Comparison of ENCODE assay signal across 12 cellular contexts in genomic region chr4:3077796-3078195, GRCh38. TPM values are rescaled to one million over a fixed set of nuclear protein-coding genes. Genes with fewer than 3 reads are reported as not detected.
A peak's percentile ranks its signal among the peaks of the same experiment; 100 is the strongest.
DNase-seq lines count a peak whose midpoint lies in the region; ATAC-seq, FAIRE-seq and TF ChIP-seq lines count a peak whose summit lies in the region.
"Had no signal": no experiment of that assay in that cellular context is flagged by ENCODE, and none has a peak within 500 bp of the region (broad histone marks: within the 10 kb centered on the region; RNA-seq: fewer than 3 reads in every experiment).

No MANE protein-coding gene starts in this region.

- intact Hi-C loops in CD4-positive, alpha-beta T cell (cut with DNase I, micrococcal nuclease): loop anchor here in 1 of 2 experiments (10.0 kb wide), 3 partner anchors 1223 to 1493 kb away; partner anchors contain the start of genes LETM1, TACC3 and TMEM129

- no peak for ATAC-seq in CD4-positive, alpha-beta T cell (ENCODE audit: poor library complexity)
- peak; percentile 34 for ATAC-seq in GM18861 (IDR thresholded peaks at IDR 0.05; ENCODE audit: unreplicated experiment)
- peak; percentile 19 for ATAC-seq in HG02798 (IDR thresholded peaks at IDR 0.05; ENCODE audit: poor library complexity, unreplicated experiment)

- H3K27ac Mint-ChIP-seq in CD4-positive, alpha-beta T cell: no peak overlapping the region
- peak overlapping the region; percentile 41 for H3K27ac Mint-ChIP-seq in T-helper 2 cell treated with Interferon-gamma antibody and Interleukin-4, amounts not matched to agents 5 μg/mL and 100 μg/mL, for 36 hours

- no peaks in the 10 kb centered on the region for H3K27me3 ChIP-seq in CD4-positive, alpha-beta T cell (ENCODE audit: control insufficient read depth, insufficient read depth, low read length)

- CTCF ChIA-PET in CD4-positive, alpha-beta T cell (lab: Charles Lee): no interaction called here

- H3K36me3 Mint-ChIP-seq in CD4-positive, alpha-beta T cell (ENCODE audit: low read depth): no peaks in the 10 kb centered on the region
- H3K36me3 Mint-ChIP-seq in T-helper 2 cell treated with Interferon-gamma antibody and Interleukin-4, amounts not matched to agents 5 μg/mL and 100 μg/mL, for 36 hours (ENCODE audit: low read depth): peaks cover 4% of the 10 kb centered on the region

- POLR2A ChIA-PET in CD4-positive, alpha-beta T cell (lab: Charles Lee): no interaction called here

- no peak for TF ChIP-seq CTCF in CD4-positive, alpha-beta T cell (IDR thresholded peaks at IDR 0.05)
- TF ChIP-seq CTCF in D721Med (IDR thresholded peaks at IDR 0.05; ENCODE audit: insufficient read depth, missing control alignments): no peak

- no peak overlapping the region for H3K27ac ChIP-seq in CD4-positive, alpha-beta T cell (ENCODE audit: low read depth, low read length)

- peak overlapping the region; percentile 73 for H3K4me3 Mint-ChIP-seq in CD4-positive, alpha-beta T cell
- peak overlapping the region; percentile 34 for H3K4me3 Mint-ChIP-seq in T-helper 2 cell treated with Interferon-gamma antibody and Interleukin-4, amounts not matched to agents 5 μg/mL and 100 μg/mL, for 36 hours

- H3K9me3 Mint-ChIP-seq in CD4-positive, alpha-beta T cell: no peaks in the 10 kb centered on the region
- H3K9me3 Mint-ChIP-seq in T-helper 2 cell treated with Interferon-gamma antibody and Interleukin-4, amounts not matched to agents 5 μg/mL and 100 μg/mL, for 36 hours: no peaks in the 10 kb centered on the region

- no peaks in the 10 kb centered on the region for H3K9me3 ChIP-seq in CD4-positive, alpha-beta T cell (ENCODE audit: control insufficient read depth, low read length)

- H3K27me3 Mint-ChIP-seq in CD4-positive, alpha-beta T cell: no peaks in the 10 kb centered on the region
- no peaks in the 10 kb centered on the region for H3K27me3 Mint-ChIP-seq in T-helper 2 cell treated with Interferon-gamma antibody and Interleukin-4, amounts not matched to agents 5 μg/mL and 100 μg/mL, for 36 hours (ENCODE audit: low read depth)

- DNase-seq in CD4-positive, alpha-beta T cell: no peak
- peak; percentile 23 for DNase-seq in T-helper 2 cell treated with Interferon-gamma antibody and Interleukin-4, amounts not matched to agents 5 μg/mL and 100 μg/mL, for 36 hours (ENCODE audit: low spot score)
- DNase-seq in D721Med (ENCODE audit: insufficient read length, low spot score): no peak
- no peak for DNase-seq in activated gamma-delta T cell treated with Interleukin-2 at 50 U/mL for 16 hours
- DNase-seq in NCI-H1092 (lab: John Stamatoyannopoulos, UW): no peak
- DNase-seq in NCI-H524 (lab: John Stamatoyannopoulos, UW): no peak
- DNase-seq: NCI-H1417 treated with DMSO at 0.1 percent for 48 hours, substantia nigra had no signal

- peaks cover 55% of the 10 kb centered on the region for H3K4me1 Mint-ChIP-seq in CD4-positive, alpha-beta T cell (ENCODE audit: low read depth)
- peaks cover 30% of the 10 kb centered on the region for H3K4me1 Mint-ChIP-seq in T-helper 2 cell treated with Interferon-gamma antibody and Interleukin-4, amounts not matched to agents 5 μg/mL and 100 μg/mL, for 36 hours (ENCODE audit: low read depth)

- FAIRE-seq in D721Med (lab: Jason Lieb, UNC): no peak

RNA-seq across cellular contexts. Expression of gene HTT, which starts 3.3 kb away (rescaled TPM):
- total RNA-seq in CD4-positive, alpha-beta T cell: 10 to 100 TPM; 56.9 to 62.6 TPM

RNA-seq across cellular contexts. Expression of gene HTT-AS, which starts 3.5 kb away (rescaled TPM):
- not detected for total RNA-seq in CD4-positive, alpha-beta T cell
- total RNA-seq: liver, skeletal muscle tissue had no signal
